8 cellular contexts compared by ENCODE assay signal in genomic region chr9:86282077-86282978, GRCh38. TPM values are rescaled to one million over a fixed set of nuclear protein-coding genes. Genes with fewer than 3 reads are reported as not detected.
DNase-seq lines count a peak whose midpoint lies in the region; ATAC-seq and TF ChIP-seq lines count a peak whose summit lies in the region.

TSS of gene ISCA1 (minus strand) at chr9:86282538. CDS start at chr9:86282458, 80 bp downstream.

- H3K4me3 ChIP-seq in heart right ventricle, result peak within 1 kb of the TSS; percentile 60 to 96 (median 82)
- H3K4me3 ChIP-seq in upper lobe of right lung, result peak within 1 kb of the TSS; percentile 80

- peaks cover 3% of the 10 kb centered on the region for H3K36me3 Mint-ChIP-seq in progenitor cell of endocrine pancreas (ENCODE audit: insufficient read depth)

- DNase-seq in NCI-H146 (lab: John Stamatoyannopoulos, UW) (peak; percentile 93), amniotic epithelial cell (ENCODE audit: low read depth) (peak; percentile 84), heart right ventricle (peak; percentile 98), progenitor cell of endocrine pancreas (ENCODE audit: low spot score, unreplicated experiment) (peak; percentile 99), upper lobe of right lung (peak; percentile 99)

- ATAC-seq in HG02870 (IDR thresholded peaks at IDR 0.05; ENCODE audit: unreplicated experiment) (peak; percentile 72), heart right ventricle (peak; percentile 96 to 98 (median 98)), upper lobe of right lung (peak; percentile 97)

- TF ChIP-seq CTCF in heart right ventricle (IDR thresholded peaks at IDR 0.05) (no peak), progenitor cell of endocrine pancreas (IDR thresholded peaks at IDR 0.05; ENCODE audit: unreplicated experiment) (no peak), upper lobe of right lung (IDR thresholded peaks at IDR 0.05) (no peak)

- no peaks in the 10 kb centered on the region for H3K9me3 Mint-ChIP-seq in progenitor cell of endocrine pancreas (ENCODE audit: low read depth)

- 0% methylated on average over 96 to 101 of the region's 101 CpGs for WGBS in heart right ventricle, 2 donors

- TF ChIP-seq POLR2A in GM15510 (IDR thresholded peaks at IDR 0.05; ENCODE audit: borderline replicate concordance, extremely low read depth, insufficient read length), result peak; percentile 78

- intact Hi-C loops in T-helper 1 cell treated with Interleukin-12 subunit alpha and Interleukin-12 subunit beta and Interleukin-4 antibody, amounts not matched to agents 30 ng/mL and 1 ng/mL, for 36 hours (cut with micrococcal nuclease), result loop anchor here (1.0 to 5.0 kb wide), 10 partner anchors 21 to 1990 kb away; partner anchors contain the start of genes GOLM1, NAA35 and TUT7
- intact Hi-C loops in heart right ventricle (cut with DNase I) (loop anchor here in 3 of 10 donors (5.0 kb wide), 2 partner anchors 70 to 80 kb away; partner anchors contain the start of gene TUT7 (in 2 of the 3)), upper lobe of right lung (cut with DNase I) (no loop called here)

- peak within 1 kb of the TSS; percentile 98 for H3K27ac Mint-ChIP-seq in progenitor cell of endocrine pancreas

- H3K4me3 Mint-ChIP-seq in progenitor cell of endocrine pancreas (ENCODE audit: low read depth), result peak within 1 kb of the TSS; percentile 91

- H3K4me1 Mint-ChIP-seq in progenitor cell of endocrine pancreas (ENCODE audit: low read depth), result peaks cover 32% of the 10 kb centered on the region

- H3K9me3 ChIP-seq in heart right ventricle (no peaks in the 10 kb centered on the region), upper lobe of right lung (no peaks in the 10 kb centered on the region)

- H3K4me1 ChIP-seq in heart right ventricle (peaks cover 6 to 48% (median 38%) of the 10 kb centered on the region in 9 donors), upper lobe of right lung (peaks cover 18% of the 10 kb centered on the region)

- H3K27me3 Mint-ChIP-seq in progenitor cell of endocrine pancreas, result peaks cover 5% of the 10 kb centered on the region

- H3K27ac ChIP-seq in heart right ventricle (peak within 1 kb of the TSS; percentile 89 to 99 (median 97)), upper lobe of right lung (peak within 1 kb of the TSS; percentile 94)

- peaks cover 0 to 27% (median 0%) of the 10 kb centered on the region in 9 donors for H3K36me3 ChIP-seq in heart right ventricle
- peaks cover 15% of the 10 kb centered on the region for H3K36me3 ChIP-seq in upper lobe of right lung

- H3K27me3 ChIP-seq in heart right ventricle (no peaks in the 10 kb centered on the region), upper lobe of right lung (no peaks in the 10 kb centered on the region)

RNA-seq across cellular contexts. Expression of gene ISCA1, which starts in this region (rescaled TPM):
- total RNA-seq in T-helper 1 cell treated with Interleukin-12 subunit alpha and Interleukin-12 subunit beta and Interleukin-4 antibody, amounts not matched to agents 30 ng/mL and 1 ng/mL, for 36 hours, result 25.3 and 25.8 TPM in 2 replicates
- total RNA-seq in heart right ventricle (10 to 100 TPM; 50.7 to 86.1 (median 71.7) TPM), progenitor cell of endocrine pancreas (34.7 and 37.9 TPM in 2 replicates), upper lobe of right lung (22.0 TPM)
- polyA plus RNA-seq in heart right ventricle, result 10 to 100 TPM; 27.1 to 42.0 TPM

Comparison
In these comparisons a context has a peak if more than half of its experiments do, and no peak if none do; other contexts are left out.
1. Peak in every context shown above with its lines: DNase-seq, ATAC-seq, H3K4me3 ChIP-seq and H3K27ac ChIP-seq.